Comparison of ENCODE assay signal across 1 cellular context in genomic region chr2:177348735-177349693, GRCh38.
TF ChIP-seq lines count a peak whose summit lies in the region.

No MANE protein-coding gene starts in this region.

TF ChIP-seq in HepG2, 621 proteins besides CTCF, POLR2A, EP300 and RAD21 (continued from another document and continues in another):
- no peak for TF ChIP-seq ZNF660 (CRISPR knock-in tag; IDR thresholded peaks at IDR 0.05; ENCODE audit: borderline replicate concordance, low read depth)
- no peak for TF ChIP-seq XRCC5 (optimal IDR thresholded peaks at IDR 0.05; ENCODE audit: low read length)
- TF ChIP-seq TEF (CRISPR knock-in tag; IDR thresholded peaks at IDR 0.05) = peak; percentile 60; the same call in 1 of the 2 replicates
- TF ChIP-seq HBP1 (CRISPR knock-in tag; IDR thresholded peaks at IDR 0.05; ENCODE audit: low read depth) = no peak
- no peak for TF ChIP-seq SIN3B (IDR thresholded peaks at IDR 0.05; ENCODE audit: low read length)
- TF ChIP-seq MTA3 (CRISPR knock-in tag; IDR thresholded peaks at IDR 0.05) = no peak
- TF ChIP-seq ZFP36L2 (CRISPR knock-in tag; IDR thresholded peaks at IDR 0.05) = no peak
- no peak for TF ChIP-seq CAMTA2 (CRISPR knock-in tag; IDR thresholded peaks at IDR 0.05; ENCODE audit: borderline replicate concordance)
- no peak for TF ChIP-seq LBX2 (CRISPR knock-in tag; IDR thresholded peaks at IDR 0.05; ENCODE audit: borderline replicate concordance)
- no peak for TF ChIP-seq ZNF18 (CRISPR knock-in tag; IDR thresholded peaks at IDR 0.05; ENCODE audit: insufficient replicate concordance)
- no peak for TF ChIP-seq ZNF556 (CRISPR knock-in tag; IDR thresholded peaks at IDR 0.05; ENCODE audit: borderline replicate concordance)
- no peak for TF ChIP-seq PBX3 (CRISPR knock-in tag; IDR thresholded peaks at IDR 0.05; ENCODE audit: borderline replicate concordance)
- no peak for TF ChIP-seq NR2C2 (CRISPR knock-in tag; IDR thresholded peaks at IDR 0.05; ENCODE audit: borderline replicate concordance)
- TF ChIP-seq ETS1 (CRISPR knock-in tag; IDR thresholded peaks at IDR 0.05) = no peak
- peak; percentile 36; the same call in 1 of the 2 replicates for TF ChIP-seq ZNF331 (CRISPR knock-in tag; IDR thresholded peaks at IDR 0.05)
- TF ChIP-seq MAFF (IDR thresholded peaks at IDR 0.05; ENCODE audit: low read depth, low read length) = no peak
- no peak for TF ChIP-seq ZNF782 (CRISPR knock-in tag; IDR thresholded peaks at IDR 0.05; ENCODE audit: borderline replicate concordance)
- no peak for TF ChIP-seq CBX5 (CRISPR knock-in tag; IDR thresholded peaks at IDR 0.05; ENCODE audit: borderline replicate concordance)
- TF ChIP-seq FOXJ3 (CRISPR knock-in tag; IDR thresholded peaks at IDR 0.05; ENCODE audit: borderline replicate concordance) = peak; percentile 27; the same call in 1 of the 2 replicates
- TF ChIP-seq ARNT2 (CRISPR knock-in tag; IDR thresholded peaks at IDR 0.05; ENCODE audit: low read depth) = no peak
- no peak for TF ChIP-seq ZNF101 (CRISPR knock-in tag; IDR thresholded peaks at IDR 0.05; ENCODE audit: borderline replicate concordance, low read depth)
- TF ChIP-seq USF2 (IDR thresholded peaks at IDR 0.05; ENCODE audit: low read depth, low read length) = no peak
- TF ChIP-seq USF2 (CRISPR knock-in tag; IDR thresholded peaks at IDR 0.05; ENCODE audit: borderline replicate concordance) = no peak
- TF ChIP-seq ATF1 (CRISPR knock-in tag; IDR thresholded peaks at IDR 0.05) = no peak
- no peak for TF ChIP-seq ZNF549 (CRISPR knock-in tag; IDR thresholded peaks at IDR 0.05)
- no peak for TF ChIP-seq ZFP36 (IDR thresholded peaks at IDR 0.05; ENCODE audit: borderline replicate concordance, low read depth, low read length, partially characterized antibody)
- no peak for TF ChIP-seq FOXC1 (CRISPR knock-in tag; IDR thresholded peaks at IDR 0.05; ENCODE audit: borderline replicate concordance)
- no peak for TF ChIP-seq MBNL3 (CRISPR knock-in tag; conservative IDR thresholded peaks at IDR 0.05)
- TF ChIP-seq ATRX (CRISPR knock-in tag; IDR thresholded peaks at IDR 0.05; ENCODE audit: borderline replicate concordance) = no peak
- no peak for TF ChIP-seq ZNF510 (CRISPR knock-in tag; IDR thresholded peaks at IDR 0.05; ENCODE audit: low read depth)
- TF ChIP-seq SP140L (CRISPR knock-in tag; IDR thresholded peaks at IDR 0.05; ENCODE audit: borderline replicate concordance) = no peak
- TF ChIP-seq MEF2D (CRISPR knock-in tag; IDR thresholded peaks at IDR 0.05) = no peak
- no peak for TF ChIP-seq PHF5A (CRISPR knock-in tag; IDR thresholded peaks at IDR 0.05; ENCODE audit: low read depth, unreplicated experiment)
- no peak for TF ChIP-seq ZNF431 (CRISPR knock-in tag; IDR thresholded peaks at IDR 0.05; ENCODE audit: borderline replicate concordance, low read depth)
- TF ChIP-seq STAT5B (CRISPR knock-in tag; IDR thresholded peaks at IDR 0.05) = no peak
- no peak for TF ChIP-seq NFIB (CRISPR knock-in tag; IDR thresholded peaks at IDR 0.05; ENCODE audit: borderline replicate concordance)
- no peak for TF ChIP-seq ZNF891 (CRISPR knock-in tag; IDR thresholded peaks at IDR 0.05)
- peak; percentile 94 for TF ChIP-seq ZNF646 (CRISPR knock-in tag; IDR thresholded peaks at IDR 0.05)
- no peak for TF ChIP-seq ZHX2 (IDR thresholded peaks at IDR 0.05; ENCODE audit: low read depth)
- TF ChIP-seq ZHX2 (CRISPR knock-in tag; IDR thresholded peaks at IDR 0.05; ENCODE audit: borderline replicate concordance) = no peak
- no peak for TF ChIP-seq ZNF232 (CRISPR knock-in tag; IDR thresholded peaks at IDR 0.05; ENCODE audit: borderline replicate concordance)
